In genomic region chr3:17179381-17180205, GRCh38 we compare ENCODE assay signal across 8 cellular contexts.
DNase-seq lines count a peak whose midpoint lies in the region; ATAC-seq and TF ChIP-seq lines count a peak whose summit lies in the region.

No MANE protein-coding gene starts in this region.

- TF ChIP-seq CTCF in GM12865 (IDR thresholded peaks at IDR 0.05; ENCODE audit: insufficient read depth, low read depth, low read length, missing control alignments) (no peak), coronary artery (IDR thresholded peaks at IDR 0.05) (no peak)

- in situ Hi-C loops in HAP-1 (cut with MboI; ENCODE audit: low sequenced_read_pairs), result no loop called here

- no peak overlapping the region for H3K27ac ChIP-seq in coronary artery

- H3K9me3 ChIP-seq in HAP-1, result no peaks in the 10 kb centered on the region

- H3K4me1 ChIP-seq in HAP-1, result peaks cover 30% of the 10 kb centered on the region

- no peak overlapping the region for H3K4me3 ChIP-seq in GM12865 (ENCODE audit: low read depth, low read length)
- no peak overlapping the region for H3K4me3 ChIP-seq in HAP-1
- H3K4me3 ChIP-seq in coronary artery, result no peak overlapping the region

- peak; percentile 65 for DNase-seq in GM12865 (ENCODE audit: low read depth)
- peak; percentile 45 to 61 for DNase-seq in HAP-1 (ENCODE audit: low spot score in 2 of 2)
- peak; percentile 73 for DNase-seq in NCI-H1694 treated with DMSO at 0.1 percent for 48 hours (lab: John Stamatoyannopoulos, UW)
- no peak for DNase-seq in left cardiac atrium
- no peak for DNase-seq in germinal center (ENCODE audit: low spot score)
- no peak for DNase-seq in COLO829 (ENCODE audit: low spot score)
- no peak for DNase-seq in effector CD8-positive, alpha-beta T cell (lab: John Stamatoyannopoulos, UW)
- DNase-seq in coronary artery (ENCODE audit: low spot score), result no peak

- H3K27me3 ChIP-seq in HAP-1 (ENCODE audit: low read depth), result no peaks in the 10 kb centered on the region

- H3K36me3 ChIP-seq in HAP-1 (replicated peaks), result no peaks in the 10 kb centered on the region

- intact Hi-C loops in left cardiac atrium (cut with DNase I), result no loop called here

- ATAC-seq in left cardiac atrium, result peak; percentile 78 to 80

Comparison
In these comparisons a context has a peak if more than half of its experiments do, and no peak if none do; other contexts are left out.
1. DNase-seq: peak in GM12865 (single experiment), HAP-1 (2 of 2) and NCI-H1694 treated with DMSO at 0.1 percent for 48 hours (single experiment); none in left cardiac atrium (single experiment), germinal center (single experiment), COLO829 (single experiment), effector CD8-positive, alpha-beta T cell (single experiment) and coronary artery (single experiment).